ENCODE assay signal across 17 cellular contexts in the genomic region with DNA sequence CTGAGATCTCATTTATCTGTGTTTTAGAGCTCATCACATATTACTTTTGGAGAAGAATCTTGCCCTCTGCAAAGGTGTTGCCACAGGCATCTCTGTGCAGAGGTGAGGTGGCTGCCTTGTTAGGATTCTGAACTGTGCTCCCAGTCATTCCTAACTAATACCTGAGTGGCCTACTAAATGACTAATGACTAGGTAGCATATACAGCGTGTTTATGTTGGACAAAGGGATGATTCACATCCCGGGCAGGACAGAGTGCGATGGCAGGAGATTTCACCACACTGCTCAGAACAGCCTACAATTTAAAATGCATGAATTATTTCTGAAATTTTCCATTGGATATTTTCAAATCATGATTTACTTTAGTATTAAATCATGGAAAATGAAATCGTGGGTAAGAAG. TPM values are rescaled to one million over a fixed set of nuclear protein-coding genes. Genes with fewer than 3 reads are reported as not detected.
A peak's percentile ranks its signal among the peaks of the same experiment; 100 is the strongest.
DNase-seq lines count a peak whose midpoint lies in the region; ATAC-seq, FAIRE-seq and TF ChIP-seq lines count a peak whose summit lies in the region.
"Had no signal": no experiment of that assay in that cellular context is flagged by ENCODE, and none has a peak within 500 bp of the region (broad histone marks: within the 10 kb centered on the region; RNA-seq: fewer than 3 reads in every experiment).

No MANE protein-coding gene starts in this region.

- H3K27me3 ChIP-seq in small intestine (ENCODE audit: control insufficient read depth in 2 of 2, insufficient read depth in 2 of 2, low read length in 2 of 2) = no peaks in the 10 kb centered on the region
- H3K27me3 ChIP-seq in naive thymus-derived CD4-positive, alpha-beta T cell (ENCODE audit: control insufficient read depth in 2 of 2, insufficient read depth in 2 of 2, low read length in 2 of 2) = no peaks in the 10 kb centered on the region
- H3K27me3 ChIP-seq: Peyer's patch had no signal

- H3K27ac ChIP-seq in RWPE1 (no peak overlapping the region), small intestine (ENCODE audit: low read depth in 1 of 2, low read length in 1 of 2) (no peak overlapping the region)
- H3K27ac ChIP-seq in naive thymus-derived CD4-positive, alpha-beta T cell (ENCODE audit: low read depth, low read length) = no peak overlapping the region
- H3K27ac ChIP-seq: Peyer's patch had no signal

- peaks cover 0 to 15% (median 3%) of the 10 kb centered on the region in 11 donors for H3K9me3 Mint-ChIP-seq in naive thymus-derived CD4-positive, alpha-beta T cell
- peaks cover 0 to 1% of the 10 kb centered on the region in 2 donors for H3K9me3 Mint-ChIP-seq in activated T-cell treated with anti-CD3 and anti-CD28 coated beads, Interleukin-2, amount 50 U/mL, for 72 hours

- POLR2A ChIA-PET in RWPE1 (lab: Yijun Ruan, JAX; ENCODE audit: low non-redundant PET) = no interaction called here
- POLR2A ChIA-PET in naive thymus-derived CD4-positive, alpha-beta T cell (lab: Charles Lee) = no interaction called here

- no peak for TF ChIP-seq CTCF in RWPE1 (conservative IDR thresholded peaks at IDR 0.05; ENCODE audit: low read depth)

- no peak overlapping the region for H3K4me3 Mint-ChIP-seq in naive thymus-derived CD4-positive, alpha-beta T cell
- H3K4me3 Mint-ChIP-seq in activated T-cell treated with anti-CD3 and anti-CD28 coated beads, Interleukin-2, amount 50 U/mL, for 72 hours = no peak overlapping the region

- peaks cover 8 to 52% (median 31%) of the 10 kb centered on the region in 5 donors for H3K27me3 Mint-ChIP-seq in naive thymus-derived CD4-positive, alpha-beta T cell
- H3K27me3 Mint-ChIP-seq in activated T-cell treated with anti-CD3 and anti-CD28 coated beads, Interleukin-2, amount 50 U/mL, for 72 hours (ENCODE audit: low read depth) = peaks cover 37% of the 10 kb centered on the region

- H3K4me1 ChIP-seq in small intestine (ENCODE audit: control insufficient read depth in 2 of 2, insufficient read depth in 1 of 2, low read depth in 1 of 2, low read length in 1 of 2) = no peaks in the 10 kb centered on the region
- H3K4me1 ChIP-seq in naive thymus-derived CD4-positive, alpha-beta T cell (ENCODE audit: control insufficient read depth in 2 of 2, insufficient read depth in 2 of 2, low read length in 2 of 2) = no peaks in the 10 kb centered on the region
- H3K4me1 ChIP-seq: Peyer's patch had no signal

- intact Hi-C loops in naive thymus-derived CD4-positive, alpha-beta T cell (cut with micrococcal nuclease) = no loop called here

- H3K4me1 Mint-ChIP-seq in naive thymus-derived CD4-positive, alpha-beta T cell = no peaks in the 10 kb centered on the region
- H3K4me1 Mint-ChIP-seq in activated T-cell treated with anti-CD3 and anti-CD28 coated beads, Interleukin-2, amount 50 U/mL, for 72 hours (ENCODE audit: low read depth) = peaks cover 11% of the 10 kb centered on the region

- no peak overlapping the region for H3K27ac Mint-ChIP-seq in naive thymus-derived CD4-positive, alpha-beta T cell
- H3K27ac Mint-ChIP-seq in activated T-cell treated with anti-CD3 and anti-CD28 coated beads, Interleukin-2, amount 50 U/mL, for 72 hours = no peak overlapping the region

- ATAC-seq in esophagus mucosa = peak; percentile 88
- no peak for ATAC-seq in naive thymus-derived CD4-positive, alpha-beta T cell
- ATAC-seq in activated T-cell treated with anti-CD3 and anti-CD28 coated beads, Interleukin-2, amount 50 U/mL, for 72 hours (replicated peaks in 1 of 2) = no peak
- ATAC-seq: K562 had no signal

- WGBS in small intestine, 3 donors = 48 to 72% (median 61%) methylated on average over 4 of the region's 4 CpGs

- H3K36me3 ChIP-seq in small intestine (ENCODE audit: control insufficient read depth in 2 of 2, insufficient read depth in 2 of 2, low read length in 2 of 2) = no peaks in the 10 kb centered on the region
- no peaks in the 10 kb centered on the region for H3K36me3 ChIP-seq in naive thymus-derived CD4-positive, alpha-beta T cell (ENCODE audit: control insufficient read depth in 2 of 3, insufficient read depth in 3 of 3, low read length in 3 of 3)
- H3K36me3 ChIP-seq: MG63, Peyer's patch had no signal

- H3K4me3 ChIP-seq in small intestine (ENCODE audit: low read depth in 1 of 2, low read length in 2 of 2) = no peak overlapping the region
- H3K4me3 ChIP-seq in naive thymus-derived CD4-positive, alpha-beta T cell (ENCODE audit: low read length) = no peak overlapping the region
- H3K4me3 ChIP-seq: K562, MG63, Peyer's patch had no signal

- FAIRE-seq in small intestine (lab: Jason Lieb, UNC) = no peak
- FAIRE-seq: HTR-8/SVneo, K562 had no signal

- CTCF ChIA-PET in RWPE1 (lab: Yijun Ruan, JAX) = no interaction called here
- CTCF ChIA-PET in naive thymus-derived CD4-positive, alpha-beta T cell (lab: Charles Lee) = no interaction called here

- DNase-seq in HPDE6-E6E7 (ENCODE audit: extremely low spot score) (peak; percentile 88), RWPE1 (ENCODE audit: low spot score) (peak; percentile 81), small intestine (peak; percentile 6), Kasumi-1 (lab: John Stamatoyannopoulos, UW) (no peak)
- no peak for DNase-seq in naive thymus-derived CD4-positive, alpha-beta T cell
- DNase-seq in activated T-cell treated with anti-CD3 and anti-CD28 coated beads, Interleukin-2, amount 50 U/mL, for 72 hours = no peak
- DNase-seq: H7, MG63, NCI-H1105, NCI-H1694 treated with DMSO at 0.1 percent for 48 hours, NCI-H446 treated with DMSO at 0.1 percent for 48 hours, NCI-H748 treated with DMSO at 0.1 percent for 48 hours, Peyer's patch, SHP77 treated with DMSO at 0.1 percent for 48 hours had no signal

- H3K36me3 Mint-ChIP-seq in naive thymus-derived CD4-positive, alpha-beta T cell = no peaks in the 10 kb centered on the region
- peaks cover 0 to 2% of the 10 kb centered on the region in 2 donors for H3K36me3 Mint-ChIP-seq in activated T-cell treated with anti-CD3 and anti-CD28 coated beads, Interleukin-2, amount 50 U/mL, for 72 hours (ENCODE audit: insufficient read depth in 2 of 2)

- no peaks in the 10 kb centered on the region for H3K9me3 ChIP-seq in small intestine (ENCODE audit: control insufficient read depth, low read depth)
- no peaks in the 10 kb centered on the region for H3K9me3 ChIP-seq in naive thymus-derived CD4-positive, alpha-beta T cell (ENCODE audit: control insufficient read depth in 2 of 3, low read length in 3 of 3)
- H3K9me3 ChIP-seq: MG63, Peyer's patch had no signal

RNA-seq across cellular contexts. Expression of a gene that starts 23.1 kb away (rescaled TPM):
- total RNA-seq in esophagus mucosa = not detected
- not detected for polyA plus RNA-seq in small intestine
- not detected for total RNA-seq in naive thymus-derived CD4-positive, alpha-beta T cell
- not detected for polyA plus RNA-seq in naive thymus-derived CD4-positive, alpha-beta T cell
- not detected for total RNA-seq in activated T-cell treated with anti-CD3 and anti-CD28 coated beads, Interleukin-2, amount 50 U/mL, for 72 hours
- total RNA-seq: H7, K562, Peyer's patch had no signal

RNA-seq across cellular contexts. Expression of a gene that starts 37.3 kb away (rescaled TPM):
- total RNA-seq in esophagus mucosa = 21.6 TPM
- polyA plus RNA-seq in small intestine = 1 to 10 TPM; 3.8 to 6.2 (median 5.4) TPM
- 10 to 100 TPM; 62.4 to 87.5 (median 74.3) TPM for total RNA-seq in naive thymus-derived CD4-positive, alpha-beta T cell
- polyA plus RNA-seq in naive thymus-derived CD4-positive, alpha-beta T cell = 10 to 100 TPM; 27.4 to 28.5 TPM
- total RNA-seq in activated T-cell treated with anti-CD3 and anti-CD28 coated beads, Interleukin-2, amount 50 U/mL, for 72 hours = 10 to 100 TPM; 55.3 to 68.0 TPM

Comparison
In these comparisons a context has a peak if more than half of its experiments do, and no peak if none do; other contexts are left out.
1. DNase-seq: peak in HPDE6-E6E7 (single experiment), RWPE1 (single experiment) and small intestine (single experiment); none in naive thymus-derived CD4-positive, alpha-beta T cell (0 of 9), activated T-cell treated with anti-CD3 and anti-CD28 coated beads, Interleukin-2, amount 50 U/mL, for 72 hours (0 of 2) and Kasumi-1 (0 of 2).